In genomic region chr12:19144985-19145384, GRCh38 we compare ENCODE assay signal across 23 cellular contexts.
"Had no signal": no experiment of that assay in that cellular context is flagged by ENCODE, and none has a peak within 500 bp of the region (broad histone marks: within the 10 kb centered on the region; RNA-seq: fewer than 3 reads in every experiment).

No MANE protein-coding gene starts in this region.

- H3K4me1 Mint-ChIP-seq: activated CD4-positive, alpha-beta T cell treated with anti-CD3 and anti-CD28 coated beads, Interleukin-2, amount 10 ng/mL, durations not matched to agents 7 days and 5 days; activated CD8-positive, alpha-beta memory T cell treated with anti-CD3 and anti-CD28 coated beads, Interleukin-2, amount 10 ng/mL, durations not matched to agents 7 days and 5 days; activated naive CD8-positive, alpha-beta T cell treated with anti-CD3 and anti-CD28 coated beads, Interleukin-2, amount 50 U/mL, for 24 hours; memory B cell; T-cell had no signal

- FAIRE-seq: endometrium had no signal

- H3K27ac Mint-ChIP-seq: activated CD4-positive, alpha-beta T cell treated with anti-CD3 and anti-CD28 coated beads, Interleukin-2, amount 10 ng/mL, durations not matched to agents 7 days and 5 days; activated CD8-positive, alpha-beta memory T cell treated with anti-CD3 and anti-CD28 coated beads, Interleukin-2, amount 10 ng/mL, durations not matched to agents 7 days and 5 days; activated CD8-positive, alpha-beta T cell treated with anti-CD3 and anti-CD28 coated beads for 36 hours; activated naive CD8-positive, alpha-beta T cell treated with anti-CD3 and anti-CD28 coated beads, Interleukin-2, amount 50 U/mL, for 24 hours; dendritic cell treated with granulocyte-macrophage colony-stimulating factor and Interleukin-4, amounts not matched to agents 40 ng/mL and 50 ng/mL, for 4 days; memory B cell; T-cell; T-helper 2 cell treated with Interferon-gamma antibody and Interleukin-4, amounts not matched to agents 5 μg/mL and 100 μg/mL, for 36 hours had no signal

- H3K9me3 ChIP-seq: upper lobe of left lung had no signal

- H3K9me3 Mint-ChIP-seq: activated CD4-positive, alpha-beta T cell treated with anti-CD3 and anti-CD28 coated beads, Interleukin-2, amount 10 ng/mL, durations not matched to agents 7 days and 5 days; activated CD8-positive, alpha-beta T cell treated with anti-CD3 and anti-CD28 coated beads for 36 hours; activated naive CD8-positive, alpha-beta T cell treated with anti-CD3 and anti-CD28 coated beads, Interleukin-2, amount 50 U/mL, for 24 hours; dendritic cell treated with granulocyte-macrophage colony-stimulating factor and Interleukin-4, amounts not matched to agents 40 ng/mL and 50 ng/mL, for 4 days; memory B cell; T-cell; T-helper 2 cell treated with Interferon-gamma antibody and Interleukin-4, amounts not matched to agents 5 μg/mL and 100 μg/mL, for 36 hours had no signal

- H3K36me3 Mint-ChIP-seq: memory B cell, T-cell had no signal

- DNase-seq: activated CD4-positive, alpha-beta T cell treated with anti-CD3 and anti-CD28 coated beads, Interleukin-2, amount 10 ng/mL, durations not matched to agents 7 days and 5 days; activated CD4-positive, CD25-positive, alpha-beta regulatory T cell treated with anti-CD3 and anti-CD28 coated beads, Interleukin-2, amount 50 U/mL, for 72 hours; activated CD8-positive, alpha-beta memory T cell treated with anti-CD3 and anti-CD28 coated beads, Interleukin-2, amount 10 ng/mL, durations not matched to agents 7 days and 5 days; activated CD8-positive, alpha-beta T cell treated with anti-CD3 and anti-CD28 coated beads for 36 hours; activated gamma-delta T cell; activated naive CD4-positive, alpha-beta T cell treated with anti-CD3 and anti-CD28 coated beads, Interleukin-2, amount 50 U/mL, for 16 hours; activated naive CD8-positive, alpha-beta T cell treated with anti-CD3 and anti-CD28 coated beads, Interleukin-2, amount 50 U/mL, for 24 hours; activated T-cell treated with anti-CD3 and anti-CD28 coated beads for 4 hours; effector CD4-positive, alpha-beta T cell; foreskin fibroblast; kidney glomerular epithelial cell; nucleus accumbens; stimulated activated CD4-positive, alpha-beta T cell treated with anti-CD3 and anti-CD28 coated beads, Interleukin-4, amount 100 ng/mL, for 24 hours; stimulated activated naive CD4-positive, alpha-beta T cell treated with Interleukin-2 at 50 U/mL for 16 hours; T-cell; upper lobe of left lung had no signal

- ATAC-seq: activated CD8-positive, alpha-beta memory T cell treated with anti-CD3 and anti-CD28 coated beads, Interleukin-2, amount 10 ng/mL, durations not matched to agents 7 days and 5 days; activated CD8-positive, alpha-beta T cell treated with anti-CD3 and anti-CD28 coated beads for 36 hours; activated naive CD8-positive, alpha-beta T cell treated with anti-CD3 and anti-CD28 coated beads, Interleukin-2, amount 50 U/mL, for 24 hours; sciatic nerve; T-cell had no signal

- H3K4me3 ChIP-seq: smooth muscle cell, upper lobe of left lung had no signal

- H3K27ac ChIP-seq: upper lobe of left lung, VCaP had no signal

- H3K4me2 ChIP-seq: smooth muscle cell had no signal

- H3K27me3 Mint-ChIP-seq: activated CD4-positive, alpha-beta T cell treated with anti-CD3 and anti-CD28 coated beads, Interleukin-2, amount 10 ng/mL, durations not matched to agents 7 days and 5 days; activated CD8-positive, alpha-beta memory T cell treated with anti-CD3 and anti-CD28 coated beads, Interleukin-2, amount 10 ng/mL, durations not matched to agents 7 days and 5 days; activated CD8-positive, alpha-beta T cell treated with anti-CD3 and anti-CD28 coated beads for 36 hours; activated naive CD8-positive, alpha-beta T cell treated with anti-CD3 and anti-CD28 coated beads, Interleukin-2, amount 50 U/mL, for 24 hours; dendritic cell treated with granulocyte-macrophage colony-stimulating factor and Interleukin-4, amounts not matched to agents 40 ng/mL and 50 ng/mL, for 4 days; memory B cell; T-cell had no signal

- H3K4me3 Mint-ChIP-seq: activated CD4-positive, alpha-beta T cell treated with anti-CD3 and anti-CD28 coated beads, Interleukin-2, amount 10 ng/mL, durations not matched to agents 7 days and 5 days; activated CD8-positive, alpha-beta memory T cell treated with anti-CD3 and anti-CD28 coated beads, Interleukin-2, amount 10 ng/mL, durations not matched to agents 7 days and 5 days; activated CD8-positive, alpha-beta T cell treated with anti-CD3 and anti-CD28 coated beads for 36 hours; activated naive CD8-positive, alpha-beta T cell treated with anti-CD3 and anti-CD28 coated beads, Interleukin-2, amount 50 U/mL, for 24 hours; dendritic cell treated with granulocyte-macrophage colony-stimulating factor and Interleukin-4, amounts not matched to agents 40 ng/mL and 50 ng/mL, for 4 days; memory B cell; T-cell; T-helper 2 cell treated with Interferon-gamma antibody and Interleukin-4, amounts not matched to agents 5 μg/mL and 100 μg/mL, for 36 hours had no signal

- H3K27me3 ChIP-seq: upper lobe of left lung had no signal
